Comparison of ENCODE assay signal across 8 cellular contexts in genomic region chr4:74671074-74671698, GRCh38.
DNase-seq lines count a peak whose midpoint lies in the region; ATAC-seq and TF ChIP-seq lines count a peak whose summit lies in the region.

No MANE protein-coding gene starts in this region.

- no peak overlapping the region for H3K27ac ChIP-seq in Panc1 (ENCODE audit: low read length)

- in situ Hi-C loops in Panc1 (cut with HindIII; ENCODE audit: low pct_unique_long_range_greater_than_20kb, low sequenced_read_pairs), result no loop called here

- POLR2A ChIA-PET in Panc1 (lab: Charles Lee), result no interaction called here

- ATAC-seq in HG03442 (IDR thresholded peaks at IDR 0.05; ENCODE audit: unreplicated experiment), result peak; percentile 66
- ATAC-seq in Panc1, result peak; percentile 80
- ATAC-seq in GM18909 (IDR thresholded peaks at IDR 0.05; ENCODE audit: poor library complexity, unreplicated experiment), result no peak

- no peak overlapping the region for H3K27ac Mint-ChIP-seq in activated naive CD8-positive, alpha-beta T cell treated with anti-CD3 and anti-CD28 coated beads for 36 hours

- H3K36me3 ChIP-seq in Panc1 (ENCODE audit: control insufficient read depth, insufficient read depth, low read length), result no peaks in the 10 kb centered on the region

- CTCF ChIA-PET in Panc1 (lab: Charles Lee), result interaction anchor here (0.6 kb wide), 2 partner anchors 126 to 351 kb away, joined by 3 read pairs; no protein-coding TSS in a partner anchor

- peaks cover 2% of the 10 kb centered on the region for H3K4me1 Mint-ChIP-seq in activated naive CD8-positive, alpha-beta T cell treated with anti-CD3 and anti-CD28 coated beads for 36 hours

- BruUV-seq in Panc1 (replicated peaks; lab: Mats Ljungman, UMichigan), result no TSS peak

- peak; percentile 85 for DNase-seq in ELR (ENCODE audit: low read depth)
- no peak for DNase-seq in Panc1 (ENCODE audit: low read depth, low spot score)
- DNase-seq in activated naive CD8-positive, alpha-beta T cell treated with anti-CD3 and anti-CD28 coated beads for 36 hours, result peak; percentile 33
- DNase-seq in iPS-NIHi11 (ENCODE audit: low spot score), result peak; percentile 64
- DNase-seq in stimulated activated CD4-positive, alpha-beta T cell treated with anti-CD3 and anti-CD28 coated beads, Interleukin-4, amount 100 ng/mL, for 48 hours (ENCODE audit: low read depth in 2 of 2), result peak; percentile 22 to 35
- DNase-seq in germinal center (ENCODE audit: low spot score), result no peak

- H3K4me1 ChIP-seq in Panc1 (ENCODE audit: control insufficient read depth, insufficient read depth, low read length), result no peaks in the 10 kb centered on the region

- no peaks in the 10 kb centered on the region for H3K9me3 Mint-ChIP-seq in activated naive CD8-positive, alpha-beta T cell treated with anti-CD3 and anti-CD28 coated beads for 36 hours

- no peaks in the 10 kb centered on the region for H3K9me3 ChIP-seq in Panc1 (ENCODE audit: control insufficient read depth, insufficient read depth, low read depth, low read length)

- no peak overlapping the region for H3K4me3 ChIP-seq in Panc1 (ENCODE audit: low read depth in 2 of 2, low read length in 2 of 2)

- intact Hi-C loops in Panc1 (cut with micrococcal nuclease; ENCODE audit: unreplicated experiment), result loop anchor here (2.0 to 10.0 kb wide), 4 partner anchors 136 to 446 kb away; no protein-coding TSS in a partner anchor

- no peaks in the 10 kb centered on the region for H3K36me3 Mint-ChIP-seq in activated naive CD8-positive, alpha-beta T cell treated with anti-CD3 and anti-CD28 coated beads for 36 hours

- peaks cover 20% of the 10 kb centered on the region for H3K27me3 Mint-ChIP-seq in activated naive CD8-positive, alpha-beta T cell treated with anti-CD3 and anti-CD28 coated beads for 36 hours

- peak; percentile 62; the same call in 1 of the 2 replicates for TF ChIP-seq CTCF in Panc1 (IDR thresholded peaks at IDR 0.05)

- no peaks in the 10 kb centered on the region for H3K27me3 ChIP-seq in Panc1 (ENCODE audit: control insufficient read depth, insufficient read depth, low read length)

- no peak overlapping the region for H3K4me3 Mint-ChIP-seq in activated naive CD8-positive, alpha-beta T cell treated with anti-CD3 and anti-CD28 coated beads for 36 hours

Comparison
In these comparisons a context has a peak if more than half of its experiments do, and no peak if none do; other contexts are left out.
1. DNase-seq: peak in ELR (single experiment), activated naive CD8-positive, alpha-beta T cell treated with anti-CD3 and anti-CD28 coated beads for 36 hours (single experiment), iPS-NIHi11 (single experiment) and stimulated activated CD4-positive, alpha-beta T cell treated with anti-CD3 and anti-CD28 coated beads, Interleukin-4, amount 100 ng/mL, for 48 hours (2 of 2); none in Panc1 (single experiment) and germinal center (single experiment).